14 cellular contexts compared by ENCODE assay signal in the genomic region with DNA sequence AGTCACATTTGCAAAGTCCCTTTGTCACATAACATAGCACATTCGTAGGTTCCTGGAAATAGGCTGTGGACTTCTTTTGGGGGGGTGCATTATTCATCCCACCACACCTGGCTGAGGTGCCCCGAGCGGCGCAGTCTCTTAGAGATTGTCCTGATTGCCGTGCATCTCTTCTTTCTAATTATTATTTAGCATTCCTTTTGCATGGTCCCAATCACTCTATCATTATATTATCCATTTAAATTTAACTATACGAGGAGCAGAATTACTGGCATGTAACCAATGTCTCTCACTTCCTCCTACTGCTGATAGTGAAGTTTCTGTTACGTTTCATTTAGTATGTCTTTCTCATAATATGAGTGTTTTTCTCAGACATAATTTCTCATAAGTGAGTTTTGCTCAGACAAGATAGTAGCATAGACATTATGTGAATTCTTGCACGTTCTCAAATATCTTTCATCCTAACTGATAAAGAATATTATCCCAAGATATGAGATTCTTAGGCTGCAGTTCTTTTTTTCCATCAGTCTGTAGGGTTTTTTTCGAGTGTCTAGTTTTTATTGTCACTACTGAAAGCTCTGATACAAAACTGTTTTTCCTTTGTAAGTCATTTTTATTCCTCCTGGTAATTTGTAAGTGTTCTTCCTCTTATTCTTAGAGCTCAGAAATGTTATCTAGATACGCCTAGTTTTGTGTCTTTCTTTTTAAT.
DNase-seq lines count a peak whose midpoint lies in the region; ATAC-seq and TF ChIP-seq lines count a peak whose summit lies in the region.
"Had no signal": no experiment of that assay in that cellular context is flagged by ENCODE, and none has a peak within 500 bp of the region (broad histone marks: within the 10 kb centered on the region; RNA-seq: fewer than 3 reads in every experiment).

No MANE protein-coding gene starts in this region.

- H3K36me3 Mint-ChIP-seq in activated T-helper 2 cell treated with anti-CD3 and anti-CD28 coated beads, Interferon-gamma antibody, Interleukin-2, Interleukin-4, amounts not matched to agents 10 μg/mL and 5 μg/mL and 100 μg/mL, durations not matched to agents 14 hours and 24 hours and 36 hours (ENCODE audit: low read depth): no peaks in the 10 kb centered on the region
- H3K36me3 Mint-ChIP-seq: activated naive CD4-positive, alpha-beta T cell treated with anti-CD3 and anti-CD28 coated beads, Interleukin-2, amount 50 U/mL, for 24 hours had no signal

- no peaks in the 10 kb centered on the region for H3K9me3 ChIP-seq in left lung
- H3K9me3 ChIP-seq: thoracic aorta had no signal

- no peak overlapping the region for H3K4me3 Mint-ChIP-seq in activated T-helper 2 cell treated with anti-CD3 and anti-CD28 coated beads, Interferon-gamma antibody, Interleukin-2, Interleukin-4, amounts not matched to agents 10 μg/mL and 5 μg/mL and 100 μg/mL, durations not matched to agents 14 hours and 24 hours and 36 hours (ENCODE audit: low read depth)
- H3K4me3 Mint-ChIP-seq: activated naive CD4-positive, alpha-beta T cell treated with anti-CD3 and anti-CD28 coated beads, Interleukin-2, amount 50 U/mL, for 24 hours; T-helper 17 cell had no signal

- in situ Hi-C loops in ACHN (cut with HindIII; ENCODE audit: low pct_ligation_motif_present, low pct_unique_long_range_greater_than_20kb, low sequenced_read_pairs): no loop called here

- no peaks in the 10 kb centered on the region for H3K4me1 Mint-ChIP-seq in activated T-helper 2 cell treated with anti-CD3 and anti-CD28 coated beads, Interferon-gamma antibody, Interleukin-2, Interleukin-4, amounts not matched to agents 10 μg/mL and 5 μg/mL and 100 μg/mL, durations not matched to agents 14 hours and 24 hours and 36 hours (ENCODE audit: low read depth)
- H3K4me1 Mint-ChIP-seq: activated naive CD4-positive, alpha-beta T cell treated with anti-CD3 and anti-CD28 coated beads, Interleukin-2, amount 50 U/mL, for 24 hours; T-helper 17 cell had no signal

- H3K27me3 Mint-ChIP-seq in activated T-helper 2 cell treated with anti-CD3 and anti-CD28 coated beads, Interferon-gamma antibody, Interleukin-2, Interleukin-4, amounts not matched to agents 10 μg/mL and 5 μg/mL and 100 μg/mL, durations not matched to agents 14 hours and 24 hours and 36 hours (ENCODE audit: low read depth): no peaks in the 10 kb centered on the region
- H3K27me3 Mint-ChIP-seq: T-helper 17 cell had no signal

- H3K36me3 ChIP-seq in left lung: no peaks in the 10 kb centered on the region
- H3K36me3 ChIP-seq: thoracic aorta had no signal

- no peaks in the 10 kb centered on the region for H3K4me1 ChIP-seq in left lung

- ATAC-seq in GM18502 (IDR thresholded peaks at IDR 0.05; ENCODE audit: poor library complexity, unreplicated experiment) (peak; percentile 88), GM19463 (IDR thresholded peaks at IDR 0.05; ENCODE audit: unreplicated experiment) (peak; percentile 71), HG02840 (IDR thresholded peaks at IDR 0.05; ENCODE audit: low FRiP score, unreplicated experiment) (peak; percentile 70), HG03457 (IDR thresholded peaks at IDR 0.05; ENCODE audit: unreplicated experiment) (peak; percentile 58), left lung (no peak)
- ATAC-seq: esophagus mucosa, T-helper 17 cell had no signal

- H3K27ac Mint-ChIP-seq in activated T-helper 2 cell treated with anti-CD3 and anti-CD28 coated beads, Interferon-gamma antibody, Interleukin-2, Interleukin-4, amounts not matched to agents 10 μg/mL and 5 μg/mL and 100 μg/mL, durations not matched to agents 14 hours and 24 hours and 36 hours: no peak overlapping the region
- H3K27ac Mint-ChIP-seq: activated naive CD4-positive, alpha-beta T cell treated with anti-CD3 and anti-CD28 coated beads, Interleukin-2, amount 50 U/mL, for 24 hours; T-helper 17 cell had no signal

- TF ChIP-seq CTCF in left lung (IDR thresholded peaks at IDR 0.05): no peak

- DNase-seq in activated T-helper 2 cell treated with anti-CD3 and anti-CD28 coated beads, Interferon-gamma antibody, Interleukin-2, Interleukin-4, amounts not matched to agents 10 μg/mL and 5 μg/mL and 100 μg/mL, durations not matched to agents 14 hours and 24 hours and 36 hours (ENCODE audit: low spot score): no peak
- DNase-seq in left lung (no peak), NCI-H1092 treated with DMSO at 0.1 percent for 48 hours (lab: John Stamatoyannopoulos, UW) (no peak), ACHN (no peak)
- DNase-seq: NCI-H187, OCI-M1, T-helper 17 cell had no signal

- intact Hi-C loops in activated T-helper 2 cell treated with anti-CD3 and anti-CD28 coated beads, Interferon-gamma antibody, Interleukin-2, Interleukin-4, amounts not matched to agents 10 μg/mL and 5 μg/mL and 100 μg/mL, durations not matched to agents 14 hours and 24 hours and 36 hours (cut with micrococcal nuclease): no loop called here
- intact Hi-C loops in left lung (cut with DNase I): no loop called here

- no peak overlapping the region for H3K27ac ChIP-seq in left lung
- H3K27ac ChIP-seq: thoracic aorta had no signal

- H3K9me3 Mint-ChIP-seq in activated T-helper 2 cell treated with anti-CD3 and anti-CD28 coated beads, Interferon-gamma antibody, Interleukin-2, Interleukin-4, amounts not matched to agents 10 μg/mL and 5 μg/mL and 100 μg/mL, durations not matched to agents 14 hours and 24 hours and 36 hours: no peaks in the 10 kb centered on the region
- H3K9me3 Mint-ChIP-seq: activated naive CD4-positive, alpha-beta T cell treated with anti-CD3 and anti-CD28 coated beads, Interleukin-2, amount 50 U/mL, for 24 hours had no signal

- no peaks in the 10 kb centered on the region for H3K27me3 ChIP-seq in left lung

- H3K4me3 ChIP-seq in left lung: no peak overlapping the region
- H3K4me3 ChIP-seq: thoracic aorta had no signal
